23 cellular contexts compared by ENCODE assay signal in the genomic region with DNA sequence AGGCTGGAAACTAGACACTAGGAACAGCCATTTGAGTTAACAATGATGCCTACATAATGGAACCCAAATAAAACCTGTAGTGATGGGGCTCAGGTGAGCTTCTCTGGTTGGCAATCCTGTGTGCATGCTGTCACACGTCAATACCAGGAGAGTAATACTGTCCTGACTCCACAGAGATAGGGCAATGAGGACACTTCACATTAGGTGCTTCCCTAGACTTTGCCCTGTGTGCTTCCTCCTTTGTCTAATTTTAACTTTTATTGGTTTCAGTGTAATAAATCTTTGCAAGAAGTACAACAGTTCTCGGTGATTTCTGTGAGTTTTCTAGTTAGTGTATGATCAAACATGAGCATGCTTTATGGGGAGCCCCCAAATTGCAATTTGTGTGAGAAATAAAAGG.
"Had no signal": no experiment of that assay in that cellular context is flagged by ENCODE, and none has a peak within 500 bp of the region (broad histone marks: within the 10 kb centered on the region; RNA-seq: fewer than 3 reads in every experiment).

No MANE protein-coding gene starts in this region.

- ATAC-seq: activated CD8-positive, alpha-beta memory T cell treated with anti-CD3 and anti-CD28 coated beads, Interleukin-2, amount 10 ng/mL, durations not matched to agents 7 days and 5 days; activated CD8-positive, alpha-beta T cell treated with anti-CD3 and anti-CD28 coated beads, Interleukin-2, amount 10 ng/mL, durations not matched to agents 7 days and 5 days; activated naive CD8-positive, alpha-beta T cell treated with anti-CD3 and anti-CD28 coated beads, Interleukin-2, amount 50 U/mL, for 24 hours; foreskin keratinocyte; left ventricle myocardium superior; stimulated activated naive B cell treated with anti-CD40 and anti-IgM and Interleukin-4, amounts not matched to agents 10 μg/mL and 1 μg/mL and 100 μg/mL, for 72 hours had no signal

- FAIRE-seq: islet of Langerhans had no signal

- H3K4me3 ChIP-seq: esophagus muscularis mucosa, prostate gland, sigmoid colon, smooth muscle cell, stomach, thyroid gland had no signal

- H3K27me3 ChIP-seq: esophagus muscularis mucosa, foreskin keratinocyte, neutrophil, sigmoid colon, stomach, thyroid gland had no signal

- DNase-seq: activated B cell treated with CpG ODN at 0.5 μM for 24 hours; activated CD8-positive, alpha-beta memory T cell treated with anti-CD3 and anti-CD28 coated beads, Interleukin-2, amount 10 ng/mL, durations not matched to agents 7 days and 5 days; activated CD8-positive, alpha-beta T cell treated with anti-CD3 and anti-CD28 coated beads, Interleukin-2, amount 10 ng/mL, durations not matched to agents 7 days and 5 days; activated naive CD8-positive, alpha-beta T cell treated with anti-CD3 and anti-CD28 coated beads, Interleukin-2, amount 50 U/mL, for 24 hours; activated T-cell treated with anti-CD3 and anti-CD28 coated beads, Interleukin-2, amount 50 U/mL, for 48 hours; amygdala; central memory CD4-positive, alpha-beta T cell; endodermal cell; foreskin keratinocyte; left ventricle myocardium superior; naive B cell; nephron progenitor cell; sigmoid colon; stimulated activated CD4-positive, alpha-beta T cell treated with anti-CD3 and anti-CD28 coated beads, Interleukin-1b, Interleukin-23, amount 100 ng/mL, for 48 hours; stimulated activated naive B cell treated with anti-CD40 and anti-IgM and Interleukin-4, amounts not matched to agents 10 μg/mL and 1 μg/mL and 100 μg/mL, for 72 hours; stomach; T-helper 2 cell; thyroid gland had no signal

- H3K27ac ChIP-seq: esophagus muscularis mucosa, foreskin keratinocyte, neutrophil, prostate gland, sigmoid colon, stomach, thyroid gland had no signal

- H3K36me3 ChIP-seq: esophagus muscularis mucosa, neutrophil, prostate gland, sigmoid colon, stomach, thyroid gland had no signal

- H3K4me1 ChIP-seq: esophagus muscularis mucosa, foreskin keratinocyte, prostate gland, sigmoid colon, stomach, thyroid gland had no signal

- H3K9me3 ChIP-seq: esophagus muscularis mucosa, neutrophil, prostate gland, sigmoid colon, thyroid gland had no signal
